Comparison of ENCODE assay signal across 1 cellular context in genomic region chr9:6788175-6789016, GRCh38.
TF ChIP-seq lines count a peak whose summit lies in the region.

No MANE protein-coding gene starts in this region.

TF ChIP-seq in HepG2, 621 proteins besides CTCF, POLR2A, EP300 and RAD21 (continued from another document and continues in another):
- 0 out of 2 replicates have a peak, but pooled peaks have one; percentile 20 for TF ChIP-seq RBAK (CRISPR knock-in tag; IDR thresholded peaks at IDR 0.05)
- no peak for TF ChIP-seq SMAD1 (CRISPR knock-in tag; IDR thresholded peaks at IDR 0.05; ENCODE audit: borderline replicate concordance, low read depth)
- TF ChIP-seq HCFC1 (IDR thresholded peaks at IDR 0.05; ENCODE audit: low read depth, low read length) = no peak
- TF ChIP-seq KDM5A (IDR thresholded peaks at IDR 0.05; ENCODE audit: borderline replicate concordance, low read length) = peak; percentile 64; the same call in 1 of the 2 replicates
- TF ChIP-seq GATAD1 (CRISPR knock-in tag; IDR thresholded peaks at IDR 0.05) = no peak
- TF ChIP-seq ZNF510 (CRISPR knock-in tag; IDR thresholded peaks at IDR 0.05; ENCODE audit: low read depth) = no peak
- TF ChIP-seq, protein P1, sequence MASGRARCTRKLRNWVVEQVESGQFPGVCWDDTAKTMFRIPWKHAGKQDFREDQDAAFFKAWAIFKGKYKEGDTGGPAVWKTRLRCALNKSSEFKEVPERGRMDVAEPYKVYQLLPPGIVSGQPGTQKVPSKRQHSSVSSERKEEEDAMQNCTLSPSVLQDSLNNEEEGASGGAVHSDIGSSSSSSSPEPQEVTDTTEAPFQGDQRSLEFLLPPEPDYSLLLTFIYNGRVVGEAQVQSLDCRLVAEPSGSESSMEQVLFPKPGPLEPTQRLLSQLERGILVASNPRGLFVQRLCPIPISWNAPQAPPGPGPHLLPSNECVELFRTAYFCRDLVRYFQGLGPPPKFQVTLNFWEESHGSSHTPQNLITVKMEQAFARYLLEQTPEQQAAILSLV (CRISPR knock-in tag; IDR thresholded peaks at IDR 0.05; ENCODE audit: borderline replicate concordance) = no peak
- no peak; the same call in 1 of the 2 replicates for TF ChIP-seq KMT2B (CRISPR knock-in tag; IDR thresholded peaks at IDR 0.05)
- peak; percentile 57 for TF ChIP-seq FOXA1 (IDR thresholded peaks at IDR 0.05)
- TF ChIP-seq FOXA1 (CRISPR knock-in tag; IDR thresholded peaks at IDR 0.05) = peak; percentile 93
- TF ChIP-seq MXI1 (IDR thresholded peaks at IDR 0.05; ENCODE audit: borderline replicate concordance, low read depth, low read length) = peak; percentile 41; the same call in 1 of the 3 replicates
- TF ChIP-seq TBX2 (CRISPR knock-in tag; IDR thresholded peaks at IDR 0.05; ENCODE audit: borderline replicate concordance) = peak; percentile 68; the same call in 1 of the 2 replicates
- no peak for TF ChIP-seq GPBP1L1 (CRISPR knock-in tag; IDR thresholded peaks at IDR 0.05)
- TF ChIP-seq ZNF597 (CRISPR knock-in tag; IDR thresholded peaks at IDR 0.05) = no peak
- TF ChIP-seq MLX (CRISPR knock-in tag; IDR thresholded peaks at IDR 0.05) = peak; percentile 33; the same call in 1 of the 2 replicates
- no peak for TF ChIP-seq NFAT5 (CRISPR knock-in tag; IDR thresholded peaks at IDR 0.05)
- TF ChIP-seq ZNF879 (CRISPR knock-in tag; IDR thresholded peaks at IDR 0.05) = no peak
- TF ChIP-seq, protein P2, sequence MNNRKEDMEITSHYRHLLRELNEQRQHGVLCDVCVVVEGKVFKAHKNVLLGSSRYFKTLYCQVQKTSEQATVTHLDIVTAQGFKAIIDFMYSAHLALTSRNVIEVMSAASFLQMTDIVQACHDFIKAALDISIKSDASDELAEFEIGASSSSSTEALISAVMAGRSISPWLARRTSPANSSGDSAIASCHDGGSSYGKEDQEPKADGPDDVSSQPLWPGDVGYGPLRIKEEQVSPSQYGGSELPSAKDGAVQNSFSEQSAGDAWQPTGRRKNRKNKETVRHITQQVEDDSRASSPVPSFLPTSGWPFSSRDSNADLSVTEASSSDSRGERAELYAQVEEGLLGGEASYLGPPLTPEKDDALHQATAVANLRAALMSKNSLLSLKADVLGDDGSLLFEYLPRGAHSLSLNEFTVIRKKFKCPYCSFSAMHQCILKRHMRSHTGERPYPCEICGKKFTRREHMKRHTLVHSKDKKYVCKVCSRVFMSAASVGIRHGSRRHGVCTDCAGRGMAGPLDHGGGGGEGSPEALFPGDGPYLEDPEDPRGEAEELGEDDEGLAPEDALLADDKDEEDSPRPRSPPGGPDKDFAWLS (CRISPR knock-in tag; IDR thresholded peaks at IDR 0.05; ENCODE audit: borderline replicate concordance) = no peak
- TF ChIP-seq GLI4 (CRISPR knock-in tag; IDR thresholded peaks at IDR 0.05; ENCODE audit: borderline replicate concordance) = no peak
- no peak for TF ChIP-seq HIVEP1 (CRISPR knock-in tag; IDR thresholded peaks at IDR 0.05)
- TF ChIP-seq TGIF2 (CRISPR knock-in tag; IDR thresholded peaks at IDR 0.05) = no peak
- TF ChIP-seq PREB (CRISPR knock-in tag; IDR thresholded peaks at IDR 0.05) = no peak
- no peak for TF ChIP-seq CENPX (CRISPR knock-in tag; IDR thresholded peaks at IDR 0.05)
- no peak for TF ChIP-seq KDM3A (CRISPR knock-in tag; IDR thresholded peaks at IDR 0.05; ENCODE audit: low read depth)
- TF ChIP-seq ZNF609 (CRISPR knock-in tag; IDR thresholded peaks at IDR 0.05; ENCODE audit: borderline replicate concordance) = no peak
- TF ChIP-seq ZNF614 (CRISPR knock-in tag; IDR thresholded peaks at IDR 0.05; ENCODE audit: borderline replicate concordance) = peak; percentile 99
- TF ChIP-seq DPF2 (CRISPR knock-in tag; IDR thresholded peaks at IDR 0.05; ENCODE audit: borderline replicate concordance, low read depth) = peak; percentile 31; the same call in 1 of the 2 replicates
- no peak for TF ChIP-seq ZNF207 (IDR thresholded peaks at IDR 0.05; ENCODE audit: borderline replicate concordance)
- no peak for TF ChIP-seq MIER2 (CRISPR knock-in tag; IDR thresholded peaks at IDR 0.05)
- TF ChIP-seq ZNF816 (CRISPR knock-in tag; IDR thresholded peaks at IDR 0.05; ENCODE audit: borderline replicate concordance) = peak; percentile 19; the same call in 1 of the 2 replicates
- 0 out of 2 replicates have a peak, but pooled peaks have one; percentile 4 for TF ChIP-seq ZNF713 (CRISPR knock-in tag; IDR thresholded peaks at IDR 0.05)
- peak; percentile 60 for TF ChIP-seq MED1 (CRISPR knock-in tag; IDR thresholded peaks at IDR 0.05)
- no peak for TF ChIP-seq NAIF1 (CRISPR knock-in tag; IDR thresholded peaks at IDR 0.05; ENCODE audit: borderline replicate concordance)
- 0 out of 2 replicates have a peak, but pooled peaks have one; percentile 46 for TF ChIP-seq ZNF775 (CRISPR knock-in tag; IDR thresholded peaks at IDR 0.05; ENCODE audit: borderline replicate concordance)
- no peak for TF ChIP-seq HNF1A (IDR thresholded peaks at IDR 0.05; ENCODE audit: low read depth)
- TF ChIP-seq HNF1A (CRISPR knock-in tag; IDR thresholded peaks at IDR 0.05; ENCODE audit: borderline replicate concordance) = no peak
- TF ChIP-seq ARNT2 (CRISPR knock-in tag; IDR thresholded peaks at IDR 0.05; ENCODE audit: low read depth) = no peak
- no peak for TF ChIP-seq GZF1 (CRISPR knock-in tag; IDR thresholded peaks at IDR 0.05)
- no peak for TF ChIP-seq GABPA (IDR thresholded peaks at IDR 0.05; ENCODE audit: low read depth, low read length)
- peak; percentile 29; the same call in 1 of the 2 replicates for TF ChIP-seq GABPA (CRISPR knock-in tag; IDR thresholded peaks at IDR 0.05; ENCODE audit: low read depth)
